Comparison of ENCODE assay signal across 14 cellular contexts in genomic region chr7:1819258-1819841, GRCh38.
DNase-seq lines count a peak whose midpoint lies in the region; ATAC-seq, FAIRE-seq and TF ChIP-seq lines count a peak whose summit lies in the region.
"Had no signal": no experiment of that assay in that cellular context is flagged by ENCODE, and none has a peak within 500 bp of the region (broad histone marks: within the 10 kb centered on the region; RNA-seq: fewer than 3 reads in every experiment).

No MANE protein-coding gene starts in this region.

- H2AFZ ChIP-seq in hepatocyte = no peak overlapping the region

- no peaks in the 10 kb centered on the region for H3K9me2 ChIP-seq in hepatocyte (replicated peaks; ENCODE audit: insufficient read depth)

- TF ChIP-seq CTCF in hepatocyte (IDR thresholded peaks at IDR 0.05; ENCODE audit: poor library complexity) = no peak

- H3K4me2 ChIP-seq in BLaER1 (peak overlapping the region; percentile 86), hepatocyte (no peak overlapping the region)

- no peaks in the 10 kb centered on the region for H3K79me2 ChIP-seq in hepatocyte

- H3K4me3 ChIP-seq in BLaER1 (peak overlapping the region; percentile 50), hepatocyte (no peak overlapping the region)

- H4K20me1 ChIP-seq in BLaER1 (peaks cover 97% of the 10 kb centered on the region), hepatocyte (ENCODE audit: insufficient read depth, poor library complexity, severe bottlenecking) (no peaks in the 10 kb centered on the region)

- peaks cover 14% of the 10 kb centered on the region; the same call in 1 of the 2 replicates for H3K36me3 ChIP-seq in BLaER1
- no peaks in the 10 kb centered on the region for H3K36me3 ChIP-seq in hepatocyte (replicated peaks; ENCODE audit: insufficient read depth, low read depth)
- H3K36me3 ChIP-seq: WERI-Rb-1 had no signal

- H3K36me3 Mint-ChIP-seq in naive thymus-derived CD8-positive, alpha-beta T cell = peaks cover 0 to 5% (median 0%) of the 10 kb centered on the region in 3 donors

- POLR2A ChIA-PET in naive thymus-derived CD8-positive, alpha-beta T cell (lab: Charles Lee) = no interaction called here

- peak; percentile 65 to 67 for ATAC-seq in naive thymus-derived CD8-positive, alpha-beta T cell
- ATAC-seq in GM21526 (IDR thresholded peaks at IDR 0.05; ENCODE audit: low FRiP score, unreplicated experiment) = no peak
- ATAC-seq: foreskin keratinocyte had no signal

- H3K27ac Mint-ChIP-seq in naive thymus-derived CD8-positive, alpha-beta T cell = peak overlapping the region in 7 of 10 donors; percentile 36 to 90 (median 63)

- H3K9me3 ChIP-seq in BLaER1 (no peaks in the 10 kb centered on the region), hepatocyte (ENCODE audit: low read depth) (no peaks in the 10 kb centered on the region)

- DNase-seq in GM18507 (ENCODE audit: extremely low spot score, insufficient read length, low read depth) (no peak), T1000 (lab: John Stamatoyannopoulos, UW) (no peak), hepatocyte (ENCODE audit: low spot score) (no peak), RKO (ENCODE audit: low spot score) (no peak)
- peak; percentile 47 to 49 for DNase-seq in activated T-cell treated with anti-CD3 and anti-CD28 coated beads, Interleukin-2, amount 50 U/mL, for 48 hours
- peak in 4 of 10 donors; percentile 23 to 38 (median 30) for DNase-seq in naive thymus-derived CD8-positive, alpha-beta T cell
- DNase-seq: foreskin keratinocyte, NCI-H1105 treated with DMSO at 0.1 percent for 48 hours had no signal

- peaks cover 67% of the 10 kb centered on the region for H3K4me1 ChIP-seq in BLaER1
- no peaks in the 10 kb centered on the region for H3K4me1 ChIP-seq in hepatocyte (ENCODE audit: insufficient read depth)
- H3K4me1 ChIP-seq: foreskin keratinocyte had no signal

- H3K9ac ChIP-seq in BLaER1 = no peak overlapping the region

- FAIRE-seq in GM18507 (lab: Jason Lieb, UNC) = peak; percentile 18
- FAIRE-seq: keratinocyte had no signal

- H3K27me3 ChIP-seq in BLaER1 (no peaks in the 10 kb centered on the region), hepatocyte (no peaks in the 10 kb centered on the region)
- H3K27me3 ChIP-seq: foreskin keratinocyte had no signal

- peak overlapping the region; percentile 29 to 76 (median 66) for H3K4me3 Mint-ChIP-seq in naive thymus-derived CD8-positive, alpha-beta T cell
- H3K4me3 Mint-ChIP-seq: nephron had no signal

- H3K27me3 Mint-ChIP-seq in naive thymus-derived CD8-positive, alpha-beta T cell = no peaks in the 10 kb centered on the region

- WGBS in hepatocyte (ENCODE audit: low lambda C conversion rate, missing lambda C conversion rate) = 86% methylated on average over 26 of the region's 26 CpGs

- H3K27ac ChIP-seq in BLaER1 = no peak overlapping the region
- no peak overlapping the region for H3K27ac ChIP-seq in hepatocyte
- H3K27ac ChIP-seq: C4-2B, foreskin keratinocyte, WERI-Rb-1 had no signal

- no peaks in the 10 kb centered on the region for H3K9me3 Mint-ChIP-seq in naive thymus-derived CD8-positive, alpha-beta T cell
- H3K9me3 Mint-ChIP-seq: nephron had no signal

- peaks cover 19 to 50% (median 42%) of the 10 kb centered on the region in 4 donors for H3K4me1 Mint-ChIP-seq in naive thymus-derived CD8-positive, alpha-beta T cell

Comparison
In these comparisons a context has a peak if more than half of its experiments do, and no peak if none do; other contexts are left out.
1. DNase-seq: peak in activated T-cell treated with anti-CD3 and anti-CD28 coated beads, Interleukin-2, amount 50 U/mL, for 48 hours (2 of 2); none in GM18507 (single experiment), T1000 (single experiment), hepatocyte (single experiment) and RKO (single experiment).